In the genomic region with DNA sequence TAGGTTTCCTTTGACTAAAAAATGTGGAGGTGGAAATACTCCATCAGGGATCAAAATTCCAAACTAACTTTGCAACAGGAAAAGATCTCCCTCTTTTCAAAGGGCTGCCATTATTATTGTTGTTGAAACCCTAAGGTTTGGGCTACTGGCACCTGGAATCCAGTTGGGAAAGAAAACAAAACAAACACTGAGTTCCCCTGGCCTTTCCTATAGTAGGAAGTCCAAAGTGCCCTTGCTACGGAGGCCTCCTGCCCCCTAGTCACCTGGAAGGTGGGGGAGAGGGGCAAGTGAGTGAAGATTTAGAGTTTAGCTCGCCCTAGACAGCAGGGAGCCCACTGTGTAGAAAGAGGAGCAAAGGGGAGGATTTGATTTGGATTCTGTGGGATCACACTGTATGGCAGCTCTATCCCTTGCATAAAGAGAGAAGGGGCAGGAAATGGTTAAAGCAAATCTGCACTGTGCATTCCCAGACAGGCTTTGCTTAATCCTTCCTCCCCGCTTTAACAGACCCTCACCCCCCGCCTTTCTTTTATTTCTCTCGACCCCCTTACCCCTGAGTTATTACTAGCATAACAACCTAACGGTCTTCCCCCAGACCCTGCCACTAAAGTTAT, we compare ENCODE assay signal across 1 cellular context.
TF ChIP-seq lines count a peak whose summit lies in the region.

No MANE protein-coding gene starts in this region.

TF ChIP-seq in H1, 55 proteins besides CTCF, POLR2A, EP300 and RAD21:
- TF ChIP-seq KDM1A (IDR thresholded peaks at IDR 0.05; ENCODE audit: borderline replicate concordance, low read length) (no peak), RXRA (IDR thresholded peaks at IDR 0.05; ENCODE audit: insufficient read depth, low read depth, low read length) (no peak), CTBP2 (IDR thresholded peaks at IDR 0.05; ENCODE audit: borderline replicate concordance, insufficient read depth, insufficient read length, low read length) (no peak), RNF2 (IDR thresholded peaks at IDR 0.05; ENCODE audit: borderline replicate concordance, low read depth, low read length, missing control alignments, poor library complexity, severe bottlenecking) (no peak)
